In genomic region chr11:93733474-93733873, GRCh38 we compare ENCODE assay signal across 18 cellular contexts. TPM values are rescaled to one million over a fixed set of nuclear protein-coding genes. Genes with fewer than 3 reads are reported as not detected.
A peak's percentile ranks its signal among the peaks of the same experiment; 100 is the strongest.
DNase-seq lines count a peak whose midpoint lies in the region; ATAC-seq and TF ChIP-seq lines count a peak whose summit lies in the region.
"Had no signal": no experiment of that assay in that cellular context is flagged by ENCODE, and none has a peak within 500 bp of the region (broad histone marks: within the 10 kb centered on the region; RNA-seq: fewer than 3 reads in every experiment).

No MANE protein-coding gene starts in this region.

- CTCF ChIA-PET in SK-N-SH (lab: Yijun Ruan, JAX) = no interaction called here
- CTCF ChIA-PET in activated CD8-positive, alpha-beta T cell treated with anti-CD3 and anti-CD28 coated beads, Interleukin-2, amount 10 ng/mL, durations not matched to agents 7 days and 5 days (lab: Charles Lee) = no interaction called here

- peaks cover 92% of the 10 kb centered on the region for H3K36me3 Mint-ChIP-seq in activated CD8-positive, alpha-beta T cell treated with anti-CD3 and anti-CD28 coated beads, Interleukin-2, amount 10 ng/mL, durations not matched to agents 7 days and 5 days (ENCODE audit: low read depth)

- H3K9ac ChIP-seq in SK-N-SH = no peak overlapping the region
- H3K9ac ChIP-seq in HUES48 (ENCODE audit: low read depth, low read length) = no peak overlapping the region

- H3K27me3 ChIP-seq in SK-N-SH (ENCODE audit: insufficient read depth) (no peaks in the 10 kb centered on the region), HUES48 (ENCODE audit: control insufficient read depth, insufficient read depth, low read length) (no peaks in the 10 kb centered on the region)
- H3K27me3 ChIP-seq: uterus had no signal

- H3F3A ChIP-seq in SK-N-SH (replicated peaks; ENCODE audit: insufficient read depth) = peaks cover 89% of the 10 kb centered on the region

- no peaks in the 10 kb centered on the region for H3K9me3 Mint-ChIP-seq in activated CD8-positive, alpha-beta T cell treated with anti-CD3 and anti-CD28 coated beads, Interleukin-2, amount 10 ng/mL, durations not matched to agents 7 days and 5 days (ENCODE audit: insufficient read depth)

- H3K27me3 Mint-ChIP-seq in activated CD8-positive, alpha-beta T cell treated with anti-CD3 and anti-CD28 coated beads, Interleukin-2, amount 10 ng/mL, durations not matched to agents 7 days and 5 days (ENCODE audit: low read depth) = no peaks in the 10 kb centered on the region

- peaks cover 83% of the 10 kb centered on the region for H4K20me1 ChIP-seq in SK-N-SH (ENCODE audit: insufficient read depth)

- H3K27ac Mint-ChIP-seq in activated CD8-positive, alpha-beta T cell treated with anti-CD3 and anti-CD28 coated beads, Interleukin-2, amount 10 ng/mL, durations not matched to agents 7 days and 5 days = peak overlapping the region; percentile 60

- H3K9me3 ChIP-seq in SK-N-SH (no peaks in the 10 kb centered on the region), HUES48 (ENCODE audit: control insufficient read depth, insufficient read depth, low read length) (no peaks in the 10 kb centered on the region)
- H3K9me3 ChIP-seq: HAP-1, uterus had no signal

- H3K4me1 ChIP-seq in SK-N-SH (ENCODE audit: control insufficient read depth in 1 of 2, insufficient read depth in 2 of 2, low read depth in 1 of 2, low read length in 1 of 2) (peaks cover 9 to 30% of the 10 kb centered on the region in 2 experiments; a peak in 3 of 4 replicates), HUES48 (ENCODE audit: control insufficient read depth, insufficient read depth, low read length) (peaks cover 9% of the 10 kb centered on the region)

- H2AFZ ChIP-seq in SK-N-SH (ENCODE audit: low read depth) = no peak overlapping the region

- peaks cover 63% of the 10 kb centered on the region for H3K79me2 ChIP-seq in SK-N-SH (ENCODE audit: insufficient read depth)

- TF ChIP-seq CTCF in SK-N-SH (IDR thresholded peaks at IDR 0.05) = no peak

- DNase-seq in SK-N-SH (no peak), myocyte (ENCODE audit: low read depth) (peak; percentile 32), NCI-H526 treated with DMSO at 0.1 percent for 48 hours (lab: John Stamatoyannopoulos, UW) (no peak), AG20443 (ENCODE audit: low spot score) (no peak)
- no peak for DNase-seq in activated CD8-positive, alpha-beta T cell treated with anti-CD3 and anti-CD28 coated beads, Interleukin-2, amount 10 ng/mL, durations not matched to agents 7 days and 5 days
- DNase-seq: activated effector memory CD4-positive, alpha-beta T cell treated with Interleukin-2 at 50 U/mL for 16 hours; central memory CD4-positive, alpha-beta T cell; erythroblast; left ventricle myocardium superior; NCI-H1417 treated with DMSO at 0.1 percent for 48 hours; NCI-H526; posterior cingulate gyrus; SHP77 treated with DMSO at 0.1 percent for 48 hours; uterus had no signal

- peaks cover 57% of the 10 kb centered on the region for H3K4me1 Mint-ChIP-seq in activated CD8-positive, alpha-beta T cell treated with anti-CD3 and anti-CD28 coated beads, Interleukin-2, amount 10 ng/mL, durations not matched to agents 7 days and 5 days (ENCODE audit: low read depth)

- 85% methylated on average over 6 of the region's 6 CpGs for WGBS in SK-N-SH (ENCODE audit: low lambda C conversion rate)

- TF ChIP-seq EP300 in SK-N-SH (IDR thresholded peaks at IDR 0.05; ENCODE audit: borderline replicate concordance in 1 of 2, low read depth in 1 of 2, low read length in 1 of 2) = no peak

- H3K36me3 ChIP-seq in SK-N-SH (replicated peaks in 1 of 2; ENCODE audit: control insufficient read depth in 1 of 2, insufficient read depth in 2 of 2, low read length in 1 of 2) = peaks cover 99 to 100% of the 10 kb centered on the region in 2 experiments
- peaks cover 100% of the 10 kb centered on the region for H3K36me3 ChIP-seq in HUES48 (ENCODE audit: control insufficient read depth, insufficient read depth, low read length)
- H3K36me3 ChIP-seq: uterus had no signal

- 0 out of 2 replicates have a peak overlapping the region, but pooled peaks have one; percentile 32 for H3K4me2 ChIP-seq in SK-N-SH

- no peak for ATAC-seq in SK-N-SH treated with all-trans-retinoic acid at 6 μM for 48 hours
- no peak for ATAC-seq in activated CD8-positive, alpha-beta T cell treated with anti-CD3 and anti-CD28 coated beads, Interleukin-2, amount 10 ng/mL, durations not matched to agents 7 days and 5 days
- no peak for ATAC-seq in HG02642 (IDR thresholded peaks at IDR 0.05; ENCODE audit: poor library complexity, unreplicated experiment)
- ATAC-seq: left ventricle myocardium superior had no signal

- peak overlapping the region; percentile 7 for H3K4me3 Mint-ChIP-seq in activated CD8-positive, alpha-beta T cell treated with anti-CD3 and anti-CD28 coated beads, Interleukin-2, amount 10 ng/mL, durations not matched to agents 7 days and 5 days

- POLR2A ChIA-PET in SK-N-SH (lab: Yijun Ruan, JAX) = interaction anchor here (0.6 kb wide), 1 partner anchor 1498 kb away, joined by 3 read pairs; no protein-coding TSS in a partner anchor
- POLR2A ChIA-PET in activated CD8-positive, alpha-beta T cell treated with anti-CD3 and anti-CD28 coated beads, Interleukin-2, amount 10 ng/mL, durations not matched to agents 7 days and 5 days (lab: Charles Lee) = interaction anchor here (3.3 to 9.5 kb wide), 2 partner anchors 8 to 50 kb away, joined by 22 to 161 read pairs; partner anchors contain the start of genes C11orf54, MED17 and TAF1D

- TF ChIP-seq RAD21 in SK-N-SH (IDR thresholded peaks at IDR 0.05; ENCODE audit: low read length) = no peak

- H3K9me2 ChIP-seq in SK-N-SH = no peaks in the 10 kb centered on the region

- H3K4me3 ChIP-seq in SK-N-SH (ENCODE audit: low read depth in 2 of 2, low read length in 1 of 2) (no peak overlapping the region), HUES48 (ENCODE audit: low read depth, low read length) (no peak overlapping the region)
- H3K4me3 ChIP-seq: HAP-1, uterus had no signal

- H3K27ac ChIP-seq in SK-N-SH (ENCODE audit: low read depth in 2 of 2, low read length in 1 of 2) (peak overlapping the region; percentile 16 to 28; a peak in 2 of 4 replicates), HUES48 (ENCODE audit: low read depth, low read length) (peak overlapping the region; percentile 27)
- H3K27ac ChIP-seq: uterus had no signal

TF ChIP-seq in SK-N-SH, 30 proteins besides CTCF, POLR2A, EP300 and RAD21:
- TF ChIP-seq YY1 (IDR thresholded peaks at IDR 0.05; ENCODE audit: low read depth) = no peak
- TF ChIP-seq TCF12 (IDR thresholded peaks at IDR 0.05) = no peak
- TF ChIP-seq EZH2phosphoT487 (IDR thresholded peaks at IDR 0.05; ENCODE audit: borderline replicate concordance, low read depth) = no peak
- no peak for TF ChIP-seq RFX5 (IDR thresholded peaks at IDR 0.05; ENCODE audit: low read length)
- no peak for TF ChIP-seq NRF1 (IDR thresholded peaks at IDR 0.05; ENCODE audit: low read depth, low read length)
- no peak for TF ChIP-seq MXI1 (IDR thresholded peaks at IDR 0.05; ENCODE audit: low read depth, low read length)

TF ChIP-seq in SK-N-SH treated with all-trans-retinoic acid at 6 μM for 48 hours, 23 proteins besides CTCF, POLR2A, EP300 and RAD21 (continues in another document):
- TF ChIP-seq SNAI2 (CRISPR knock-in tag; IDR thresholded peaks at IDR 0.05) (no peak), TCF4 (CRISPR knock-in tag; IDR thresholded peaks at IDR 0.05; ENCODE audit: borderline replicate concordance) (no peak), TOX (CRISPR knock-in tag; IDR thresholded peaks at IDR 0.05; ENCODE audit: borderline replicate concordance) (no peak), ESRRG (CRISPR knock-in tag; IDR thresholded peaks at IDR 0.05) (no peak), ZFP30 (CRISPR knock-in tag; IDR thresholded peaks at IDR 0.05) (no peak), RARB (CRISPR knock-in tag; IDR thresholded peaks at IDR 0.05) (no peak), ZC3H10 (CRISPR knock-in tag; IDR thresholded peaks at IDR 0.05) (no peak), GLIS3 (CRISPR knock-in tag; IDR thresholded peaks at IDR 0.05) (no peak), PATZ1 (CRISPR knock-in tag; IDR thresholded peaks at IDR 0.05; ENCODE audit: borderline replicate concordance) (no peak), OSR1 (CRISPR knock-in tag; IDR thresholded peaks at IDR 0.05) (no peak), PPARA (CRISPR knock-in tag; IDR thresholded peaks at IDR 0.05; ENCODE audit: borderline replicate concordance) (no peak), ZNF8 (CRISPR knock-in tag; IDR thresholded peaks at IDR 0.05) (no peak)

RNA-seq across cellular contexts. Expression of gene TAF1D, which starts 7.8 kb away (rescaled TPM):
- polyA plus RNA-seq in SK-N-SH (2012; rRNA removed) = 56.7 and 76.9 TPM in 2 replicates
- 56.1 and 91.9 TPM in 2 replicates for polyA plus RNA-seq in SK-N-SH (2012; cell fraction: cytosol; rRNA removed)
- polyA plus RNA-seq in SK-N-SH (2012; cell fraction: nucleus; rRNA removed) = 97.7 and 213 TPM in 2 replicates
- total RNA-seq in activated CD8-positive, alpha-beta T cell treated with anti-CD3 and anti-CD28 coated beads, Interleukin-2, amount 10 ng/mL, durations not matched to agents 7 days and 5 days = 100 to 1,000 TPM; 161 to 172 TPM
- total RNA-seq in myocyte = 210 and 246 TPM in 2 replicates
- 42.0 TPM for polyA plus RNA-seq in myocyte (2012)

RNA-seq across cellular contexts. Expression of gene C11orf54, which starts 8.0 kb away (rescaled TPM):
- 7.7 and 12.4 TPM in 2 replicates for polyA plus RNA-seq in SK-N-SH (2012; rRNA removed)
- polyA plus RNA-seq in SK-N-SH (2012; cell fraction: cytosol; rRNA removed) = 11.9 and 15.0 TPM in 2 replicates
- polyA plus RNA-seq in SK-N-SH (2012; cell fraction: nucleus; rRNA removed) = 7.8 and 14.5 TPM in 2 replicates
- total RNA-seq in activated CD8-positive, alpha-beta T cell treated with anti-CD3 and anti-CD28 coated beads, Interleukin-2, amount 10 ng/mL, durations not matched to agents 7 days and 5 days = 10 to 100 TPM; 17.9 to 19.3 TPM
- total RNA-seq in myocyte = 52.4 and 61.4 TPM in 2 replicates
- polyA plus RNA-seq in myocyte (2012) = 14.0 TPM

RNA-seq across cellular contexts. Expression of gene MED17, which starts 50.6 kb away (rescaled TPM):
- polyA plus RNA-seq in SK-N-SH (2012; rRNA removed) = 19.3 and 19.9 TPM in 2 replicates
- polyA plus RNA-seq in SK-N-SH (2012; cell fraction: cytosol; rRNA removed) = 22.7 TPM in 2 replicates
- polyA plus RNA-seq in SK-N-SH (2012; cell fraction: nucleus; rRNA removed) = 31.5 and 42.3 TPM in 2 replicates
- total RNA-seq in activated CD8-positive, alpha-beta T cell treated with anti-CD3 and anti-CD28 coated beads, Interleukin-2, amount 10 ng/mL, durations not matched to agents 7 days and 5 days = 10 to 100 TPM; 43.6 to 45.3 TPM
- total RNA-seq in myocyte = 27.9 and 35.7 TPM in 2 replicates
- 13.1 TPM for polyA plus RNA-seq in myocyte (2012)
